In the genomic region with DNA sequence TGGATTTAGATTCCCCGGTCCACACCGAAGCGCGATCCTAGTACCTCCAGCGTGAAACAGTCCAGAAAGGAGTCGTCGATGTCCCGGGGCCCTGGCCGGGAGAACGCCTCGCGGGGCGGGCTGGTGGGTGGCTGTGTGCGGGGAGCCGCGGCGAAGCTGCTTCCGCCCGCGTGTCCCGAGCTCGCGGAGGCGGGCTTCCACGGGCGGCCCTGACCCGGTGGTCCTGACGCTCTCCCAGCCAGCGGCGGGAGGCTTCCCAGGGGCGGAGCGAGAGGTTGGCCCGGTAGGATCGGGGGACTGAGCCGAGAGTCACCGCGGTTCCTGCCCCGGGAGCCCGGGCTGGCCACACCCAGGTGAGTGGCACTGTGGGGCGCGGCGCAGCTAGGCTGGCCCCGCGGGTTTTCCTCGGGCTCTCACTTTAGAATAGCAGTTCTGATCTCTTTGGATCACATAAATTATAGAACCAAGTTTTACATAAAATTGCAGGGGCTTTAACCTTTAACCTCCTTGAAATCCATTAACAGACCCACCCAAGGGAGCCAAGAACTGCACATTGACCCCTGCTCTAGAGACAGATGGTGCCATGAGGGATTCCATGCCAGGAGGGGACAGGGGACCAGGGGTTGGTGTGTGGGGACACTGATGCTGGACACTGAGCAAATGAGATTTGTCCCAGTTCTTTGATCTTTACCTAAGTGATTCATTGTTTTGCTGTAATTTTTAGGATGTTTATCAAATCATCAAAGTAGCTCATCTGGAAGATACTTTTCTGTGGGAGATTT, we compare ENCODE assay signal across 8 cellular contexts. TPM values are rescaled to one million over a fixed set of nuclear protein-coding genes. Genes with fewer than 3 reads are reported as not detected.
DNase-seq lines count a peak whose midpoint lies in the region; ATAC-seq lines count a peak whose summit lies in the region.
"Had no signal": no experiment of that assay in that cellular context is flagged by ENCODE, and none has a peak within 500 bp of the region (broad histone marks: within the 10 kb centered on the region; RNA-seq: fewer than 3 reads in every experiment).

No MANE protein-coding gene starts in this region.

- H3K4me1 ChIP-seq in HUES64 (ENCODE audit: insufficient read depth, low read length) (no peaks in the 10 kb centered on the region), iPS-15b (ENCODE audit: control insufficient read depth, insufficient read depth, low read length) (no peaks in the 10 kb centered on the region)

- H3K9ac ChIP-seq in HUES64 (ENCODE audit: low read depth, low read length) (peak overlapping the region; percentile 72), iPS-15b (ENCODE audit: low read depth, low read length) (peak overlapping the region; percentile 60)

- DNase-seq in astrocyte of the hippocampus (ENCODE audit: low read depth, low spot score) = peak; percentile 29
- DNase-seq in stimulated activated naive CD8-positive, alpha-beta T cell treated with anti-CD3 and anti-CD28 coated beads, Interleukin-15, Interleukin-2, amounts not matched to agents 100 U/mL and 50 U/mL, for 24 hours = peak; percentile 19
- DNase-seq in HK-2 (ENCODE audit: unreplicated experiment) = no peak
- DNase-seq in T1000 (lab: John Stamatoyannopoulos, UW) = no peak
- DNase-seq: NK-92 treated with Interleukin-12 subunit alpha and Interleukin-12 subunit beta, amount 100 ng/mL, for 24 hours had no signal

- no peaks in the 10 kb centered on the region for H3K9me3 ChIP-seq in HUES64 (ENCODE audit: insufficient read depth, low read depth, low read length)
- H3K9me3 ChIP-seq in iPS-15b (ENCODE audit: control insufficient read depth, insufficient read depth, low read length) = no peaks in the 10 kb centered on the region

- H3K36me3 ChIP-seq in HUES64 (ENCODE audit: insufficient read depth, low read length) (no peaks in the 10 kb centered on the region), iPS-15b (ENCODE audit: control insufficient read depth, insufficient read depth, low read length) (no peaks in the 10 kb centered on the region)

- no peak overlapping the region for H3K27ac ChIP-seq in HUES64 (ENCODE audit: low read depth, low read length)

- WGBS in HUES64 = 27% methylated on average over 45 of the region's 45 CpGs

- H3K27me3 ChIP-seq in HUES64 (ENCODE audit: insufficient read depth, low read length) (peaks cover 32% of the 10 kb centered on the region), iPS-15b (ENCODE audit: control insufficient read depth, insufficient read depth, low read length) (peaks cover 36% of the 10 kb centered on the region)

- H3K4me3 ChIP-seq in HUES64 (ENCODE audit: low read length) (peak overlapping the region; percentile 62), iPS-15b (ENCODE audit: low read depth, low read length) (peak overlapping the region; percentile 58)

- ATAC-seq in stimulated activated naive CD8-positive, alpha-beta T cell treated with anti-CD3 and anti-CD28 coated beads, Interleukin-15, Interleukin-2, amounts not matched to agents 100 U/mL and 50 U/mL, for 24 hours = no peak
- ATAC-seq in GM18858 (IDR thresholded peaks at IDR 0.05; ENCODE audit: unreplicated experiment) = no peak

RNA-seq across cellular contexts. Expression of gene IL31RA, which starts 29.2 kb away (rescaled TPM):
- polyA plus RNA-seq in HUES64 (2013, experiment 1 of 2) = not detected
- polyA plus RNA-seq in HUES64 (2013, experiment 2 of 2) = not detected

Comparison
In these comparisons a context has a peak if more than half of its experiments do, and no peak if none do; other contexts are left out.
1. DNase-seq: peak in astrocyte of the hippocampus (single experiment) and stimulated activated naive CD8-positive, alpha-beta T cell treated with anti-CD3 and anti-CD28 coated beads, Interleukin-15, Interleukin-2, amounts not matched to agents 100 U/mL and 50 U/mL, for 24 hours (single experiment); none in HK-2 (single experiment) and T1000 (single experiment).